In genomic region chr9:37800631-37801286, GRCh38 we compare ENCODE assay signal across 8 cellular contexts. TPM values are rescaled to one million over a fixed set of nuclear protein-coding genes. Genes with fewer than 3 reads are reported as not detected.
A peak's percentile ranks its signal among the peaks of the same experiment; 100 is the strongest.
DNase-seq lines count a peak whose midpoint lies in the region; ATAC-seq and TF ChIP-seq lines count a peak whose summit lies in the region.

Gene DCAF10, plus strand, starts transcription at chr9:37800797. Its CDS starts 70 bp downstream, at chr9:37800867.

- H3K27me3 Mint-ChIP-seq in activated T-cell treated with anti-CD3 and anti-CD28 coated beads, Interleukin-2, amount 50 U/mL, for 4 hours (ENCODE audit: low read depth), result no peaks in the 10 kb centered on the region

- peaks cover 0 to 3% (median 0%) of the 10 kb centered on the region in 4 donors for H3K36me3 ChIP-seq in esophagus muscularis mucosa

- peak within 1 kb of the TSS; percentile 91 for H3K4me3 Mint-ChIP-seq in activated T-cell treated with anti-CD3 and anti-CD28 coated beads, Interleukin-2, amount 50 U/mL, for 4 hours

- no peak for TF ChIP-seq EP300 in esophagus muscularis mucosa (IDR thresholded peaks at IDR 0.05)

- TF ChIP-seq CTCF in GM20000 (IDR thresholded peaks at IDR 0.05; ENCODE audit: extremely low read depth, missing control alignments), result no peak
- peak in 2 of 3 experiments; percentile 5 for TF ChIP-seq CTCF in esophagus muscularis mucosa (IDR thresholded peaks at IDR 0.05)

- no peaks in the 10 kb centered on the region for H3K27me3 ChIP-seq in esophagus muscularis mucosa

- DNase-seq in D341Med (ENCODE audit: low spot score), result peak; percentile 92
- DNase-seq in GM20000 (ENCODE audit: low spot score), result peak; percentile 94
- peak; percentile 78 for DNase-seq in HT-29 (ENCODE audit: low spot score)
- peak; percentile 88 for DNase-seq in OCI-M1 (lab: John Stamatoyannopoulos, UW)
- peak; percentile 86 for DNase-seq in activated T-cell treated with anti-CD3 and anti-CD28 coated beads, Interleukin-2, amount 50 U/mL, for 4 hours
- DNase-seq in esophagus muscularis mucosa (ENCODE audit: extremely low spot score), result peak; percentile 96
- DNase-seq in myocyte (ENCODE audit: low read depth), result peak; percentile 84
- peak; percentile 83 to 84 for DNase-seq in stimulated activated CD8-positive, alpha-beta memory T cell treated with anti-CD3 and anti-CD28 coated beads, Interleukin-7, amount 100 ng/mL, for 48 hours (ENCODE audit: extremely low read depth in 1 of 2, low read depth in 1 of 2)

- TF ChIP-seq POLR2A in esophagus muscularis mucosa (IDR thresholded peaks at IDR 0.05; ENCODE audit: low read depth), result peak; percentile 49

- WGBS in esophagus muscularis mucosa, result 0% methylated on average over 22 of the region's 72 CpGs

- peak within 1 kb of the TSS; percentile 89 to 93 (median 91) for H3K27ac ChIP-seq in esophagus muscularis mucosa (replicated peaks in 1 of 4)

- peaks cover 6% of the 10 kb centered on the region for H3K36me3 Mint-ChIP-seq in activated T-cell treated with anti-CD3 and anti-CD28 coated beads, Interleukin-2, amount 50 U/mL, for 4 hours (ENCODE audit: insufficient read depth)

- peak within 1 kb of the TSS; percentile 80 to 95 (median 93) for H3K4me3 ChIP-seq in esophagus muscularis mucosa

- H3K9me3 Mint-ChIP-seq in activated T-cell treated with anti-CD3 and anti-CD28 coated beads, Interleukin-2, amount 50 U/mL, for 4 hours, result no peaks in the 10 kb centered on the region

- ATAC-seq in activated T-cell treated with anti-CD3 and anti-CD28 coated beads, Interleukin-2, amount 50 U/mL, for 4 hours, result peak; percentile 83

- peaks cover 27 to 53% (median 35%) of the 10 kb centered on the region in 4 donors for H3K4me1 ChIP-seq in esophagus muscularis mucosa

- intact Hi-C loops in esophagus muscularis mucosa (cut with DNase I), result loop anchor here (2.0 kb wide), 1 partner anchor 16 kb away; the partner anchor contains the start of gene EXOSC3

- H3K9me3 ChIP-seq in esophagus muscularis mucosa, result no peaks in the 10 kb centered on the region

- peaks cover 39% of the 10 kb centered on the region for H3K4me1 Mint-ChIP-seq in activated T-cell treated with anti-CD3 and anti-CD28 coated beads, Interleukin-2, amount 50 U/mL, for 4 hours (ENCODE audit: low read depth)

RNA-seq across cellular contexts. Expression of gene DCAF10, which starts in this region (rescaled TPM):
- 5.2 and 6.0 TPM in 2 replicates for total RNA-seq in HT-29 (2014; rRNA removed; shearing (Covaris generic))
- total RNA-seq in activated T-cell treated with anti-CD3 and anti-CD28 coated beads, Interleukin-2, amount 50 U/mL, for 4 hours, result 10 to 100 TPM; 14.1 to 15.8 (median 14.5) TPM
- total RNA-seq in esophagus muscularis mucosa (10 to 100 TPM; 19.4 to 40.6 (median 36.6) TPM), myocyte (19.8 and 23.9 TPM in 2 replicates)
- 16.2 TPM for polyA plus RNA-seq in myocyte (2012)

Comparison
In these comparisons a context has a peak if more than half of its experiments do, and no peak if none do; other contexts are left out.
1. Peak in every context shown above with its lines: DNase-seq, ATAC-seq, H3K4me3 ChIP-seq and H3K27ac ChIP-seq.